In genomic region chr6:149863596-149863845, GRCh38 we compare ENCODE assay signal across 8 cellular contexts. TPM values are rescaled to one million over a fixed set of nuclear protein-coding genes. Genes with fewer than 3 reads are reported as not detected.
A peak's percentile ranks its signal among the peaks of the same experiment; 100 is the strongest.
DNase-seq lines count a peak whose midpoint lies in the region; ATAC-seq and TF ChIP-seq lines count a peak whose summit lies in the region.

No MANE protein-coding gene starts in this region.

- no peak overlapping the region for H2AFZ ChIP-seq in neural cell (ENCODE audit: low read depth, low read length)

- TF ChIP-seq RAD21 in Ishikawa (IDR thresholded peaks at IDR 0.05; ENCODE audit: low read depth) (no peak), neural cell (conservative IDR thresholded peaks at IDR 0.05) (no peak)

- H3K4me3 ChIP-seq in coronary artery, result peak overlapping the region; percentile 90
- peak overlapping the region; percentile 70 for H3K4me3 ChIP-seq in neural cell (ENCODE audit: low read length)

- no peaks in the 10 kb centered on the region for H3K9me3 ChIP-seq in neural cell (ENCODE audit: low read length)

- H3K4me2 ChIP-seq in neural cell (ENCODE audit: low read length), result no peak overlapping the region

- no peak for TF ChIP-seq EP300 in Ishikawa (IDR thresholded peaks at IDR 0.05; ENCODE audit: borderline replicate concordance)
- TF ChIP-seq EP300 in neural cell (conservative IDR thresholded peaks at IDR 0.05; ENCODE audit: poor library complexity, severe bottlenecking), result no peak

- no peak for ATAC-seq in GM18498 (IDR thresholded peaks at IDR 0.05; ENCODE audit: unreplicated experiment)

- no peaks in the 10 kb centered on the region for H3K36me3 ChIP-seq in neural cell (ENCODE audit: insufficient read depth, low read length)

- H3F3A ChIP-seq in neural cell (ENCODE audit: insufficient read depth, low read length, poor library complexity, severe bottlenecking), result peaks cover 3% of the 10 kb centered on the region

- no peaks in the 10 kb centered on the region for H4K20me1 ChIP-seq in neural cell (ENCODE audit: insufficient read depth)

- peak overlapping the region; percentile 84 for H3K9ac ChIP-seq in neural cell (ENCODE audit: low read length)

- no peaks in the 10 kb centered on the region for H3K27me3 ChIP-seq in neural cell (ENCODE audit: insufficient read depth, low read depth, low read length)

- DNase-seq in activated gamma-delta T cell (lab: John Stamatoyannopoulos, UW) (peak; percentile 22), activated gamma-delta T cell treated with Interleukin-2 at 50 U/mL for 16 hours (no peak), coronary artery (ENCODE audit: low spot score) (no peak), NCI-H1048 (lab: John Stamatoyannopoulos, UW) (no peak), NCI-H2081 (lab: John Stamatoyannopoulos, UW) (no peak)

- H3K79me2 ChIP-seq in neural cell (replicated peaks; ENCODE audit: insufficient read depth, low read length), result peaks cover 24% of the 10 kb centered on the region

- H3K27ac ChIP-seq in coronary artery (peak overlapping the region; percentile 89 to 99), neural cell (ENCODE audit: low read length) (peak overlapping the region; percentile 67)

- TF ChIP-seq CTCF in coronary artery (IDR thresholded peaks at IDR 0.05) (no peak), neural cell (IDR thresholded peaks at IDR 0.05; ENCODE audit: poor library complexity, severe bottlenecking) (no peak)

- no peaks in the 10 kb centered on the region for H3K9me2 ChIP-seq in neural cell (ENCODE audit: insufficient read depth, low read length)

TF ChIP-seq in Ishikawa, 13 proteins besides CTCF, POLR2A, EP300 and RAD21:
- peak; percentile 20; the same call in 1 of the 2 replicates for TF ChIP-seq TCF12 (IDR thresholded peaks at IDR 0.05; ENCODE audit: low read depth)
- no peak for TF ChIP-seq CREB1 (IDR thresholded peaks at IDR 0.05; ENCODE audit: low read depth)
- no peak for TF ChIP-seq TEAD4 (IDR thresholded peaks at IDR 0.05)
- no peak for TF ChIP-seq USF1 (IDR thresholded peaks at IDR 0.05)
- TF ChIP-seq ZBTB7A (IDR thresholded peaks at IDR 0.05; ENCODE audit: low read depth), result no peak
- TF ChIP-seq YY1 (IDR thresholded peaks at IDR 0.05; ENCODE audit: low read depth), result no peak
- TF ChIP-seq EGR1 (IDR thresholded peaks at IDR 0.05), result no peak
- TF ChIP-seq MAX (IDR thresholded peaks at IDR 0.05), result no peak

TF ChIP-seq in neural cell, 6 proteins besides CTCF, POLR2A, EP300 and RAD21:
- TF ChIP-seq TAF1 (IDR thresholded peaks at IDR 0.05; ENCODE audit: low read depth), result peak; percentile 1
- TF ChIP-seq SMC3 (conservative IDR thresholded peaks at IDR 0.05; ENCODE audit: poor library complexity), result no peak
- TF ChIP-seq MXI1 (conservative IDR thresholded peaks at IDR 0.05; ENCODE audit: poor library complexity, severe bottlenecking), result no peak

RNA-seq across cellular contexts. Expression of gene LRP11, which starts 0.6 kb away (rescaled TPM):
- 53.5 and 57.0 TPM in 2 replicates for polyA plus RNA-seq in neural cell
- polyA minus RNA-seq in neural cell, result 70.6 and 71.3 TPM in 2 replicates

RNA-seq across cellular contexts. Expression of gene RAET1E, which starts 34.4 kb away (rescaled TPM):
- not detected in 2 replicates for polyA plus RNA-seq in neural cell
- polyA minus RNA-seq in neural cell, result not detected in 2 replicates

RNA-seq across cellular contexts. Expression of gene RAET1G, which starts 59.4 kb away (rescaled TPM):
- not detected in 2 replicates for polyA plus RNA-seq in neural cell
- not detected in 2 replicates for polyA minus RNA-seq in neural cell
